Comparison of ENCODE assay signal across 8 cellular contexts in genomic region chr15:98866503-98866902, GRCh38.
A peak's percentile ranks its signal among the peaks of the same experiment; 100 is the strongest.
DNase-seq lines count a peak whose midpoint lies in the region; ATAC-seq and TF ChIP-seq lines count a peak whose summit lies in the region.

No MANE protein-coding gene starts in this region.

- no peaks in the 10 kb centered on the region for H3K27me3 ChIP-seq in foreskin keratinocyte

- no peak for DNase-seq in activated CD4-positive, alpha-beta T cell treated with anti-CD3 and anti-CD28 coated beads, Interleukin-2, amount 10 ng/mL, durations not matched to agents 24 days and 14 days
- DNase-seq in activated CD4-positive, alpha-beta T cell treated with anti-CD3 and anti-CD28 coated beads for 4 hours = no peak
- no peak for DNase-seq in T-cell
- peak in 1 of 2 donors; percentile 57 for DNase-seq in foreskin keratinocyte
- no peak for DNase-seq in skeletal muscle cell (ENCODE audit: low read depth)
- DNase-seq in activated gamma-delta T cell treated with Interleukin-2 at 50 U/mL for 16 hours = no peak
- no peak for DNase-seq in globus pallidus (ENCODE audit: low spot score)

- intact Hi-C loops in activated CD4-positive, alpha-beta T cell treated with anti-CD3 and anti-CD28 coated beads, Interleukin-2, amount 10 ng/mL, durations not matched to agents 24 days and 14 days (cut with micrococcal nuclease) = loop anchor here (1.0 to 5.0 kb wide), 2 partner anchors 13 to 191 kb away; no protein-coding TSS in a partner anchor

- H3K4me3 Mint-ChIP-seq in activated CD4-positive, alpha-beta T cell treated with anti-CD3 and anti-CD28 coated beads, Interleukin-2, amount 10 ng/mL, durations not matched to agents 24 days and 14 days = peak overlapping the region; percentile 87
- peak overlapping the region; percentile 83 to 86 (median 86) for H3K4me3 Mint-ChIP-seq in T-cell

- no peaks in the 10 kb centered on the region for H3K27me3 Mint-ChIP-seq in activated CD4-positive, alpha-beta T cell treated with anti-CD3 and anti-CD28 coated beads, Interleukin-2, amount 10 ng/mL, durations not matched to agents 24 days and 14 days
- H3K27me3 Mint-ChIP-seq in T-cell = no peaks in the 10 kb centered on the region

- H3K27ac ChIP-seq in foreskin keratinocyte = peak overlapping the region; percentile 95

- peaks cover 9% of the 10 kb centered on the region for H3K4me1 ChIP-seq in foreskin keratinocyte

- ATAC-seq in T-cell (replicated peaks in 1 of 4) (no peak), foreskin keratinocyte (peak; percentile 57), HG02884 (IDR thresholded peaks at IDR 0.05; ENCODE audit: unreplicated experiment) (no peak)

- POLR2A ChIA-PET in T-cell (lab: Charles Lee) = no interaction called here

- peak overlapping the region; percentile 93 for H3K27ac Mint-ChIP-seq in activated CD4-positive, alpha-beta T cell treated with anti-CD3 and anti-CD28 coated beads, Interleukin-2, amount 10 ng/mL, durations not matched to agents 24 days and 14 days
- peak overlapping the region; percentile 91 to 95 for H3K27ac Mint-ChIP-seq in T-cell

- no peaks in the 10 kb centered on the region for H3K9me3 Mint-ChIP-seq in activated CD4-positive, alpha-beta T cell treated with anti-CD3 and anti-CD28 coated beads, Interleukin-2, amount 10 ng/mL, durations not matched to agents 24 days and 14 days
- H3K9me3 Mint-ChIP-seq in T-cell = peaks cover 0 to 4% (median 0%) of the 10 kb centered on the region in 3 donors

- H3K36me3 Mint-ChIP-seq in activated CD4-positive, alpha-beta T cell treated with anti-CD3 and anti-CD28 coated beads, Interleukin-2, amount 10 ng/mL, durations not matched to agents 24 days and 14 days (ENCODE audit: low read depth) = no peaks in the 10 kb centered on the region
- H3K36me3 Mint-ChIP-seq in T-cell = no peaks in the 10 kb centered on the region

- peak overlapping the region; percentile 49 for H3K4me3 ChIP-seq in skeletal muscle cell (ENCODE audit: low read depth, low read length)

- CTCF ChIA-PET in T-cell (lab: Charles Lee) = interaction anchor here in 1 of 2 donors (0.6 to 2.4 kb wide), 4 partner anchors 11 to 221 kb away, joined by 3 to 10 read pairs (median 3); no protein-coding TSS in a partner anchor

- no peak for TF ChIP-seq CTCF in foreskin keratinocyte (conservative IDR thresholded peaks at IDR 0.05)

- peaks cover 28% of the 10 kb centered on the region for H3K4me1 Mint-ChIP-seq in activated CD4-positive, alpha-beta T cell treated with anti-CD3 and anti-CD28 coated beads, Interleukin-2, amount 10 ng/mL, durations not matched to agents 24 days and 14 days
- peaks cover 44 to 51% (median 51%) of the 10 kb centered on the region in 3 donors for H3K4me1 Mint-ChIP-seq in T-cell
